In the genomic region with DNA sequence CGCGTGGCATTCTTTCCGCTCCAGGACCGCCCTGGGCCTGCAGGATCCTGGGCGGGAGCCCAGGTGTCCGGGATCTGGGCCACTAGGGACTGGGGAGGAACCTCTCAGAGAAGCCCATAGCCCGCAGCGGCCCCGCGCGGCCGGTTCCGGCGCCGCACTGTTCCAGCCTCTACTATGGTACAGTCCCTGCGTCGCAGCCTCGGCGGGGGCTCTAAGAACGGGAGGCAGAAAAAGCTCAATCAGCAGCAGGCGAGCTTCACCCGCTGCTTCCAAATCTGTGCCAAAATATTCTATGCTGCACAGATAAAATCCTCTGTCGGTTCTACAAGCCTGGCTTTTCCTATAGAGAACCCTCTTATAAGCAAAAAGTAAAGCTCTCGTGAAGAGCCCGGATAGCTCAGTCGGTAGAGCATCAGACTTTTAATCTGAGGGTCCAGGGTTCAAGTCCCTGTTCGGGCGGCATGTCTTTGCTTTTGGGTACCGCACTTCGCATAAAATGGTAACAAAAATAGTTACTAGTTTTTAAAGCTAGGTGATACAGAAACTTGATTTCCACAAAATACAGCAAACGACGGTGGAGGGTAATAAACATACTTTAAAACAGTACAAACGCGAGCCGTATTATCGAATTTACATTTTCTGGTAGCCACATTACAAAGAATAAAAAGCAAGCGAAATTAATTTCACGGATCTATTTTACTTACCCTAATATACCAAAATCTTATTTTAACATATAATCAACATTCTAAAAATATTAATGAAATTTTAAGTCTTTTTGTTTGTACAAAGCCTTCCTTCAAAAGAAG, we compare ENCODE assay signal across 8 cellular contexts. TPM values are rescaled to one million over a fixed set of nuclear protein-coding genes. Genes with fewer than 3 reads are reported as not detected.
A peak's percentile ranks its signal among the peaks of the same experiment; 100 is the strongest.
DNase-seq lines count a peak whose midpoint lies in the region; ATAC-seq and TF ChIP-seq lines count a peak whose summit lies in the region.

No MANE protein-coding gene starts in this region.

- H3K4me1 ChIP-seq in HUES48 (ENCODE audit: control insufficient read depth, insufficient read depth, low read length) = peaks cover 9% of the 10 kb centered on the region; the same call in 1 of the 2 replicates
- peaks cover 15% of the 10 kb centered on the region; the same call in 1 of the 2 replicates for H3K4me1 ChIP-seq in PC-3 (ENCODE audit: insufficient read depth, low read length)

- H3K9me3 ChIP-seq in HUES48 (ENCODE audit: control insufficient read depth, insufficient read depth, low read length) = no peaks in the 10 kb centered on the region
- no peaks in the 10 kb centered on the region for H3K9me3 ChIP-seq in PC-3 (ENCODE audit: low read length)

- peaks cover 3% of the 10 kb centered on the region for H4K20me1 ChIP-seq in PC-3 (ENCODE audit: low read length)

- H3K4me3 ChIP-seq in AG09309 (ENCODE audit: control insufficient read depth, low read depth, low read length) (peak overlapping the region; percentile 55), HUES48 (ENCODE audit: low read depth, low read length) (peak overlapping the region; percentile 88), PC-3 (ENCODE audit: low read length) (peak overlapping the region; percentile 72), epithelial cell of esophagus (ENCODE audit: low read length) (peak overlapping the region; percentile 60)

- H3K36me3 ChIP-seq in HUES48 (ENCODE audit: control insufficient read depth, insufficient read depth, low read length) = no peaks in the 10 kb centered on the region
- H3K36me3 ChIP-seq in PC-3 (ENCODE audit: low read depth, low read length) = no peaks in the 10 kb centered on the region

- ATAC-seq in GM19035 (IDR thresholded peaks at IDR 0.05; ENCODE audit: unreplicated experiment) = peak; percentile 30
- peak; percentile 39 for ATAC-seq in PC-3

- H3K27me3 ChIP-seq in HUES48 (ENCODE audit: control insufficient read depth, insufficient read depth, low read length) = peaks cover 61% of the 10 kb centered on the region
- H3K27me3 ChIP-seq in PC-3 (ENCODE audit: low read length) = no peaks in the 10 kb centered on the region

- BruUV-seq in PC-3 (replicated peaks; lab: Mats Ljungman, UMichigan) = TSS peak; percentile 71

- H2AFZ ChIP-seq in PC-3 (ENCODE audit: low read length) = peak overlapping the region; percentile 65

- H3K79me2 ChIP-seq in PC-3 (ENCODE audit: low read length) = no peaks in the 10 kb centered on the region

- intact Hi-C loops in PC-3 (cut with micrococcal nuclease) = loop anchor here (1.0 to 2.0 kb wide), 3 partner anchors 59 to 232 kb away; no protein-coding TSS in a partner anchor

- CTCF ChIA-PET in PC-3 (lab: Charles Lee) = interaction anchor here (0.6 to 1.0 kb wide), 4 partner anchors 19 to 78 kb away, joined by 3 to 7 read pairs (median 6); partner anchors contain the start of gene ALOX12B

- POLR2A ChIA-PET in PC-3 (lab: Charles Lee; ENCODE audit: unreplicated experiment) = interaction anchor here (1.7 kb wide), 1 partner anchor 54 kb away, joined by 6 read pairs; no protein-coding TSS in a partner anchor

- H3K4me2 ChIP-seq in PC-3 (ENCODE audit: low read length) = peak overlapping the region; percentile 92

- H3K27ac ChIP-seq in HUES48 (ENCODE audit: low read depth, low read length) (no peak overlapping the region), PC-3 (ENCODE audit: low read length) (peak overlapping the region; percentile 94)

- DNase-seq in AG09309 (ENCODE audit: low read depth) = no peak
- peak; percentile 77 for DNase-seq in PC-3
- DNase-seq in activated T-cell treated with anti-CD3 and anti-CD28 coated beads for 4 hours = peak; percentile 78
- peak; percentile 79 for DNase-seq in epithelial cell of esophagus (ENCODE audit: low read depth)
- peak; percentile 78 for DNase-seq in middle frontal gyrus (ENCODE audit: extremely low spot score, low spot score)
- DNase-seq in stimulated activated CD8-positive, alpha-beta memory T cell treated with anti-CD3 and anti-CD28 coated beads, Interleukin-15, amount 100 ng/mL, for 48 hours (ENCODE audit: low read depth in 2 of 2) = peak; percentile 77 to 81

- H3K9me2 ChIP-seq in PC-3 (replicated peaks; ENCODE audit: low read length) = no peaks in the 10 kb centered on the region

- H3F3A ChIP-seq in PC-3 (ENCODE audit: low read length, unreplicated experiment) = peaks cover 3% of the 10 kb centered on the region

- no peak overlapping the region for H3K9ac ChIP-seq in HUES48 (ENCODE audit: low read depth, low read length)
- peak overlapping the region; percentile 82 for H3K9ac ChIP-seq in PC-3 (ENCODE audit: low read length)

- peak; percentile 96 for TF ChIP-seq CTCF in AG09309 (IDR thresholded peaks at IDR 0.05; ENCODE audit: control insufficient read depth, insufficient read depth, low read depth, low read length, missing control alignments)
- peak; percentile 79 for TF ChIP-seq CTCF in PC-3 (conservative IDR thresholded peaks at IDR 0.05; ENCODE audit: low read depth, low read length)
- TF ChIP-seq CTCF in epithelial cell of esophagus (IDR thresholded peaks at IDR 0.05; ENCODE audit: insufficient read depth, low read depth, low read length, missing control alignments) = peak; percentile 84

RNA-seq across cellular contexts. Expression of gene ALOXE3, which starts 0.7 kb away (rescaled TPM):
- 1.4 and 3.6 TPM in 2 replicates for total RNA-seq in PC-3 (2014; rRNA removed)

RNA-seq across cellular contexts. Expression of gene HES7, which starts 4.9 kb away (rescaled TPM):
- total RNA-seq in PC-3 (2014; rRNA removed) = 2.9 TPM in 1 of 2 replicates, not detected in the other

RNA-seq across cellular contexts. Expression of gene ALOX12B, which starts 31.5 kb away (rescaled TPM):
- total RNA-seq in PC-3 (2014; rRNA removed) = 0.55 and 1.2 TPM in 2 replicates

RNA-seq across cellular contexts. Expression of gene PER1, which starts 33.2 kb away (rescaled TPM):
- 25.0 and 47.2 TPM in 2 replicates for total RNA-seq in PC-3 (2014; rRNA removed)

RNA-seq across cellular contexts. Expression of gene VAMP2, which starts 43.8 kb away (rescaled TPM):
- 5.0 and 18.0 TPM in 2 replicates for total RNA-seq in PC-3 (2014; rRNA removed)
